ENCODE assay signal across 10 cellular contexts in genomic region chr5:138874771-138875628, GRCh38. TPM values are rescaled to one million over a fixed set of nuclear protein-coding genes. Genes with fewer than 3 reads are reported as not detected.
DNase-seq lines count a peak whose midpoint lies in the region; ATAC-seq lines count a peak whose summit lies in the region.
"Had no signal": no experiment of that assay in that cellular context is flagged by ENCODE, and none has a peak within 500 bp of the region (broad histone marks: within the 10 kb centered on the region; RNA-seq: fewer than 3 reads in every experiment).

A gene with protein sequence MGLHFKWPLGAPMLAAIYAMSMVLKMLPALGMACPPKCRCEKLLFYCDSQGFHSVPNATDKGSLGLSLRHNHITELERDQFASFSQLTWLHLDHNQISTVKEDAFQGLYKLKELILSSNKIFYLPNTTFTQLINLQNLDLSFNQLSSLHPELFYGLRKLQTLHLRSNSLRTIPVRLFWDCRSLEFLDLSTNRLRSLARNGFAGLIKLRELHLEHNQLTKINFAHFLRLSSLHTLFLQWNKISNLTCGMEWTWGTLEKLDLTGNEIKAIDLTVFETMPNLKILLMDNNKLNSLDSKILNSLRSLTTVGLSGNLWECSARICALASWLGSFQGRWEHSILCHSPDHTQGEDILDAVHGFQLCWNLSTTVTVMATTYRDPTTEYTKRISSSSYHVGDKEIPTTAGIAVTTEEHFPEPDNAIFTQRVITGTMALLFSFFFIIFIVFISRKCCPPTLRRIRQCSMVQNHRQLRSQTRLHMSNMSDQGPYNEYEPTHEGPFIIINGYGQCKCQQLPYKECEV (minus strand): TSS chr5:138875335. CDS start chr5:138874911, 424 bp downstream.

- H3K4me1 ChIP-seq in skeletal muscle satellite cell (ENCODE audit: control insufficient read depth, insufficient read depth, low read length), result peaks cover 38% of the 10 kb centered on the region

- H3K36me3 ChIP-seq in skeletal muscle satellite cell (ENCODE audit: insufficient read depth, low read length), result no peaks in the 10 kb centered on the region
- H3K36me3 ChIP-seq: thyroid gland had no signal

- no peak within 1 kb of the TSS for H3K4me3 Mint-ChIP-seq in effector memory CD8-positive, alpha-beta T cell
- H3K4me3 Mint-ChIP-seq in activated T-cell treated with anti-CD3 and anti-CD28 coated beads, Interleukin-2, amount 50 U/mL, for 72 hours, result no peak within 1 kb of the TSS

- H3K4me2 ChIP-seq in skeletal muscle satellite cell (ENCODE audit: low read length), result peak within 1 kb of the TSS; percentile 76

- no peaks in the 10 kb centered on the region for H3K27me3 ChIP-seq in skeletal muscle satellite cell (ENCODE audit: control insufficient read depth, insufficient read depth, low read length)
- H3K27me3 ChIP-seq: thyroid gland had no signal

- DNase-seq in HCEC 1CT, result peak; percentile 87
- peak; percentile 59 to 88 for DNase-seq in hippocampal formation (lab: John Stamatoyannopoulos, UW)
- no peak for DNase-seq in effector memory CD8-positive, alpha-beta T cell
- DNase-seq in activated T-cell treated with anti-CD3 and anti-CD28 coated beads, Interleukin-2, amount 50 U/mL, for 72 hours, result no peak
- DNase-seq: thyroid gland had no signal

- peaks cover 0 to 4% of the 10 kb centered on the region in 2 donors for H3K4me1 Mint-ChIP-seq in effector memory CD8-positive, alpha-beta T cell (ENCODE audit: low read depth in 2 of 2)
- peaks cover 24% of the 10 kb centered on the region for H3K4me1 Mint-ChIP-seq in activated T-cell treated with anti-CD3 and anti-CD28 coated beads, Interleukin-2, amount 50 U/mL, for 72 hours (ENCODE audit: low read depth)

- ATAC-seq in effector memory CD8-positive, alpha-beta T cell (replicated peaks), result no peak
- ATAC-seq in GM18873 (IDR thresholded peaks at IDR 0.05; ENCODE audit: low FRiP score, unreplicated experiment) (no peak), GM19035 (IDR thresholded peaks at IDR 0.05; ENCODE audit: unreplicated experiment) (no peak)
- ATAC-seq in activated T-cell treated with anti-CD3 and anti-CD28 coated beads, Interleukin-2, amount 50 U/mL, for 72 hours (replicated peaks in 1 of 2), result no peak

- H3K9ac ChIP-seq in skeletal muscle satellite cell (ENCODE audit: low read depth, low read length), result peak within 1 kb of the TSS; percentile 42

- no peaks in the 10 kb centered on the region for H3K9me3 Mint-ChIP-seq in effector memory CD8-positive, alpha-beta T cell
- H3K9me3 Mint-ChIP-seq in activated T-cell treated with anti-CD3 and anti-CD28 coated beads, Interleukin-2, amount 50 U/mL, for 72 hours, result no peaks in the 10 kb centered on the region

- H3K27ac ChIP-seq in angular gyrus (ENCODE audit: low read depth, low read length), result peak within 1 kb of the TSS; percentile 72
- H3K27ac ChIP-seq: HL-60, thyroid gland had no signal

- H3K9me3 ChIP-seq in skeletal muscle satellite cell (replicated peaks; ENCODE audit: low read length), result no peaks in the 10 kb centered on the region
- H3K9me3 ChIP-seq: thyroid gland had no signal

- H3K27ac Mint-ChIP-seq in effector memory CD8-positive, alpha-beta T cell, result no peak within 1 kb of the TSS
- H3K27ac Mint-ChIP-seq in activated T-cell treated with anti-CD3 and anti-CD28 coated beads, Interleukin-2, amount 50 U/mL, for 72 hours, result no peak within 1 kb of the TSS

- peak within 1 kb of the TSS; percentile 54 for H3K4me3 ChIP-seq in skeletal muscle satellite cell (ENCODE audit: low read length)
- H3K4me3 ChIP-seq: thyroid gland had no signal

- no peaks in the 10 kb centered on the region for H3K36me3 Mint-ChIP-seq in effector memory CD8-positive, alpha-beta T cell (ENCODE audit: insufficient read depth)
- no peaks in the 10 kb centered on the region for H3K36me3 Mint-ChIP-seq in activated T-cell treated with anti-CD3 and anti-CD28 coated beads, Interleukin-2, amount 50 U/mL, for 72 hours (ENCODE audit: insufficient read depth in 2 of 2)

- H3K27me3 Mint-ChIP-seq in effector memory CD8-positive, alpha-beta T cell, result no peaks in the 10 kb centered on the region
- H3K27me3 Mint-ChIP-seq in activated T-cell treated with anti-CD3 and anti-CD28 coated beads, Interleukin-2, amount 50 U/mL, for 72 hours (ENCODE audit: low read depth), result peaks cover 35% of the 10 kb centered on the region

RNA-seq across cellular contexts. Expression of the gene that starts here (rescaled TPM):
- total RNA-seq in skeletal muscle satellite cell (2012; rRNA removed), result 0.66 and 1.3 TPM in 2 replicates
- under 1 TPM; 0.23 to 0.29 TPM for total RNA-seq in activated T-cell treated with anti-CD3 and anti-CD28 coated beads, Interleukin-2, amount 50 U/mL, for 72 hours

Comparison
In these comparisons a context has a peak if more than half of its experiments do, and no peak if none do; other contexts are left out.
1. DNase-seq: peak in HCEC 1CT (single experiment) and hippocampal formation (2 of 2); none in effector memory CD8-positive, alpha-beta T cell (0 of 3) and activated T-cell treated with anti-CD3 and anti-CD28 coated beads, Interleukin-2, amount 50 U/mL, for 72 hours (0 of 2).